Comparison of ENCODE assay signal across 1 cellular context in the genomic region with DNA sequence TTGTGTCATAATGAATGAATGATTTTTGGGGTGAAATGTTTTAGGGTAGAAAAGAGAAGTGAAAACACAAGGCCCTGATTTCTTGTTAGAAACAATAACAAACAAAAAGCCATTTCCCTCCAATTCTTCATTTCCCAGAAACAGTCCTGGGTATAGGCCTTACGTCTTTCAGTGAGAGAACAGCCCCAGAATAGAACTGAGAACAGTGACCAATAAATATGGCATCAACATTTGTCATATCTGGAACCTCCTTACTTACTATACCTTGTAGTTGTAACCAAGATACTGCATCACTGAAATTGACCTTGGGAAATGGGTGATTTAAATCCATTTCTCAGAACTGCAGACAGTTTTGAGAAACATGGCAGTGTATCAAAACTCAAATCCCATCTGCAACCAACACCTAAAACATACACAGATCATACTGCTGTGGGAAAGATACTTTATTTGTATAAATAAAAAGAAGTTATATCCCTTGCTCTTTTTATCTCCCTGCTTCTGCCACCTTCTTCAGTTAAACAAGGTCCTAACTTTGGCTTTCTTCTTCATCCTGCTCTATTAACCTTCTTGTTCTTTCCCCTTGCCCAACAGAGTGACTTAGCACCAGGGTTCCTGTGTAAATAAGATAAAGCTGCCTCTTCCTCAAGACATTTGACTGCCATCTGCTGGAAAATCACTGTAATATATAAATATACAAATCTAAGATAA.
TF ChIP-seq lines count a peak whose summit lies in the region.

No MANE protein-coding gene starts in this region.

TF ChIP-seq in GM23338, 12 proteins besides CTCF, POLR2A, EP300 and RAD21 (continued from another document):
- TF ChIP-seq ZNF462 (CRISPR knock-in tag; IDR thresholded peaks at IDR 0.05) (no peak), POLR2AphosphoS5 (IDR thresholded peaks at IDR 0.05; ENCODE audit: low read depth) (no peak), JUNB (IDR thresholded peaks at IDR 0.05; ENCODE audit: unreplicated experiment) (no peak)
TF ChIP-seq in GM23338: peak in this region for 0.
